ENCODE assay signal across 8 cellular contexts in the genomic region with DNA sequence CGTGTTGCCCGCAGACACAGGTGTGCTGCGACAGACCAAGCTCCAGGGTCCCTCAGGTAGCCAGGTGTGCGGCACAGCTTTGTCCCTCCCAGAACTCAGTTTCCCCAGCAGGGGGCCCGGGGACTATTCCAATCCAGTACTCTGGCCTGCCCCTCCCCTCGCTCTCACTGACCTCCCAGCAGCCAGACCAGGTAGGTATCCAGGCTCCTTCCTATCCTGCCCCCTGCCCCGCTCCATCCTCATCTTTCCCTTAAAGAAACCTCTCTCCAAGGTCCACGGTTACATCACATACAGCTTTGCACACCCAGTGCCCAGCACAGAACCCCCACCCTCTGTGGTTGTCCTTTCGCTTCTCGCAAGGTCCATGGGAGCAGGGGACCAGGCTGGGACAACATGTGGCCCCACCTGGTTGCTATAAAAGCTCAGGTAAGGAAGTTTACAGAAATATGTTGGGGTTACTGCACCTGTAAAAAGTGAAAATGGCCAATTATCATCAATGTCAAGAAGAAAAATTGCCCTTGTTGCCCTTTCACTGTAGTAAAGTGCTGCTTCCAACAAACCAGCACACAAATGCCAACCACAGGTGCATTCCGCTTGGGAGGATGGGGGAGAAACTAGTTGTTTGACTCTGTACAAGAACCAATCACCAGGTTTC. TPM values are rescaled to one million over a fixed set of nuclear protein-coding genes. Genes with fewer than 3 reads are reported as not detected.
A peak's percentile ranks its signal among the peaks of the same experiment; 100 is the strongest.
DNase-seq lines count a peak whose midpoint lies in the region; ATAC-seq, FAIRE-seq and TF ChIP-seq lines count a peak whose summit lies in the region.

No MANE protein-coding gene starts in this region.

- H3K9me3 Mint-ChIP-seq in neural progenitor cell = no peaks in the 10 kb centered on the region

- H3K9me3 ChIP-seq in neural progenitor cell (ENCODE audit: low read depth) = no peaks in the 10 kb centered on the region

- H3K9ac ChIP-seq in neural progenitor cell = no peak overlapping the region

- ATAC-seq in HG03175 (IDR thresholded peaks at IDR 0.05; ENCODE audit: unreplicated experiment) (peak; percentile 13), HG03135 (IDR thresholded peaks at IDR 0.05; ENCODE audit: unreplicated experiment) (no peak), GM19351 (IDR thresholded peaks at IDR 0.05; ENCODE audit: unreplicated experiment) (no peak)

- H3K4me1 Mint-ChIP-seq in neural progenitor cell = peaks cover 25% of the 10 kb centered on the region

- peak overlapping the region; percentile 51 for H3K4me3 ChIP-seq in GM06990 (replicated peaks; ENCODE audit: low read depth, low read length)
- peak overlapping the region; percentile 59 for H3K4me3 ChIP-seq in bronchial epithelial cell (ENCODE audit: low read depth, low read length)
- H3K4me3 ChIP-seq in neural progenitor cell = peak overlapping the region; percentile 65

- no peak for FAIRE-seq in bronchial epithelial cell (lab: Jason Lieb, UNC)

- no peak overlapping the region for H3K27ac Mint-ChIP-seq in neural progenitor cell

- no peak overlapping the region for H3K27ac ChIP-seq in neural progenitor cell

- no peaks in the 10 kb centered on the region for H4K20me1 ChIP-seq in neural progenitor cell (ENCODE audit: low read depth)

- H3K27me3 ChIP-seq in GM06990 (replicated peaks; ENCODE audit: control insufficient read depth, insufficient read depth, low read length) = no peaks in the 10 kb centered on the region
- peaks cover 1% of the 10 kb centered on the region for H3K27me3 ChIP-seq in bronchial epithelial cell (ENCODE audit: control insufficient read depth, insufficient read depth, low read length)
- H3K27me3 ChIP-seq in neural progenitor cell = peaks cover 32% of the 10 kb centered on the region

- H3K4me2 ChIP-seq in neural progenitor cell = peak overlapping the region; percentile 96

- H3K4me1 ChIP-seq in neural progenitor cell = peaks cover 19% of the 10 kb centered on the region

- H3F3A ChIP-seq in neural progenitor cell (ENCODE audit: low read depth) = peaks cover 19% of the 10 kb centered on the region

- no peaks in the 10 kb centered on the region for H3K36me3 ChIP-seq in GM06990 (ENCODE audit: control insufficient read depth, insufficient read depth, low read length)
- H3K36me3 ChIP-seq in bronchial epithelial cell (ENCODE audit: control insufficient read depth, insufficient read depth, low read length) = no peaks in the 10 kb centered on the region
- H3K36me3 ChIP-seq in neural progenitor cell = no peaks in the 10 kb centered on the region

- TF ChIP-seq CTCF in GM06990 (IDR thresholded peaks at IDR 0.05; ENCODE audit: insufficient read depth, low read length, poor library complexity, severe bottlenecking) (peak; percentile 38), bronchial epithelial cell (IDR thresholded peaks at IDR 0.05; ENCODE audit: insufficient read depth, low read length, severe bottlenecking) (no peak), neural progenitor cell (IDR thresholded peaks at IDR 0.05) (no peak)

- H3K79me2 ChIP-seq in neural progenitor cell (ENCODE audit: low read depth) = no peaks in the 10 kb centered on the region

- H3K4me3 Mint-ChIP-seq in neural progenitor cell = peak overlapping the region; percentile 86

- H2AFZ ChIP-seq in neural progenitor cell (replicated peaks) = no peak overlapping the region

- no peaks in the 10 kb centered on the region for H3K36me3 Mint-ChIP-seq in neural progenitor cell

- peaks cover 20% of the 10 kb centered on the region for H3K27me3 Mint-ChIP-seq in neural progenitor cell (ENCODE audit: insufficient read depth, low read depth)

- DNase-seq in GM06990 (ENCODE audit: extremely low read depth, insufficient read length) = no peak
- no peak for DNase-seq in bronchial epithelial cell (ENCODE audit: low read depth)
- DNase-seq in neural progenitor cell (ENCODE audit: low spot score) = no peak
- no peak for DNase-seq in NCI-H2227 treated with DMSO at 0.1 percent for 48 hours (lab: John Stamatoyannopoulos, UW)
- no peak for DNase-seq in activated CD4-positive, alpha-beta T cell treated with anti-CD3 and anti-CD28 coated beads, Interleukin-2, amount 50 U/mL, for 48 hours

RNA-seq across cellular contexts. Expression of a gene that starts 7.3 kb away (rescaled TPM):
- total RNA-seq in bronchial epithelial cell = not detected in 2 replicates
- 0.99 and 1.1 TPM in 2 replicates for total RNA-seq in neural progenitor cell (ENCODE audit: low replicate concordance)

RNA-seq across cellular contexts. Expression of a gene that starts 59.0 kb away (rescaled TPM):
- total RNA-seq in bronchial epithelial cell (4.0 and 5.3 TPM in 2 replicates), neural progenitor cell (ENCODE audit: low replicate concordance) (3.5 and 11.7 TPM in 2 replicates)
